In genomic region chr1:44645466-44646244, GRCh38 we compare ENCODE assay signal across 13 cellular contexts. TPM values are rescaled to one million over a fixed set of nuclear protein-coding genes. Genes with fewer than 3 reads are reported as not detected.
DNase-seq lines count a peak whose midpoint lies in the region; ATAC-seq and TF ChIP-seq lines count a peak whose summit lies in the region.
"Had no signal": no experiment of that assay in that cellular context is flagged by ENCODE, and none has a peak within 500 bp of the region (broad histone marks: within the 10 kb centered on the region; RNA-seq: fewer than 3 reads in every experiment).

No MANE protein-coding gene starts in this region.

- H3K27ac Mint-ChIP-seq in HFFc6 = no peak overlapping the region
- peak overlapping the region in 2 of 8 donors; percentile 38 to 71 for H3K27ac Mint-ChIP-seq in CD8-positive, alpha-beta memory T cell

- H3K36me3 ChIP-seq in adipocyte (ENCODE audit: control insufficient read depth, insufficient read depth, low read length, severe bottlenecking) = peaks cover 40% of the 10 kb centered on the region
- peaks cover 0 to 100% (median 33%) of the 10 kb centered on the region in 9 donors for H3K36me3 ChIP-seq in heart right ventricle
- H3K36me3 ChIP-seq in ovary = no peaks in the 10 kb centered on the region
- H3K36me3 ChIP-seq in CD8-positive, alpha-beta memory T cell (ENCODE audit: insufficient read depth, low read length) = peaks cover 48% of the 10 kb centered on the region

- H3K9ac ChIP-seq in adipocyte (ENCODE audit: low read length) = peak overlapping the region; percentile 48

- no peaks in the 10 kb centered on the region for H3K9me3 ChIP-seq in adipocyte (ENCODE audit: control insufficient read depth, low read length)
- H3K9me3 ChIP-seq in heart right ventricle = no peaks in the 10 kb centered on the region
- no peaks in the 10 kb centered on the region for H3K9me3 ChIP-seq in ovary
- no peaks in the 10 kb centered on the region for H3K9me3 ChIP-seq in CD8-positive, alpha-beta memory T cell (ENCODE audit: low read length)
- H3K9me3 ChIP-seq: prostate gland, SJCRH30 had no signal

- H3K4me1 Mint-ChIP-seq in HFFc6 (ENCODE audit: low read depth) = peaks cover 14% of the 10 kb centered on the region
- peaks cover 0 to 7% (median 0%) of the 10 kb centered on the region in 3 donors for H3K4me1 Mint-ChIP-seq in CD8-positive, alpha-beta memory T cell

- 84 to 95% methylated on average over 18 of the region's 18 CpGs for WGBS in heart right ventricle, 2 donors
- 47 to 66% (median 52%) methylated on average over 16 to 18 of the region's 18 CpGs for WGBS in ovary, 3 donors

- peak; percentile 47 for DNase-seq in A172 (ENCODE audit: low spot score)
- no peak for DNase-seq in adipocyte (ENCODE audit: low read depth)
- peak in 1 of 2 donors; percentile 48 for DNase-seq in heart right ventricle
- peak; percentile 32 to 63 (median 60) for DNase-seq in ovary
- DNase-seq in HFFc6 = no peak
- DNase-seq in CD8-positive, alpha-beta memory T cell = no peak
- no peak for DNase-seq in activated naive CD4-positive, alpha-beta T cell (lab: John Stamatoyannopoulos, UW)
- DNase-seq: GDM1, NCI-H2107, SJCRH30 had no signal

- H3K27me3 Mint-ChIP-seq in HFFc6 (ENCODE audit: insufficient read depth) = no peaks in the 10 kb centered on the region
- no peaks in the 10 kb centered on the region for H3K27me3 Mint-ChIP-seq in CD8-positive, alpha-beta memory T cell

- TF ChIP-seq EP300 in ovary (IDR thresholded peaks at IDR 0.05) = no peak

- ATAC-seq in heart right ventricle (peak; percentile 29 to 80 (median 50)), HG03469 (IDR thresholded peaks at IDR 0.05; ENCODE audit: unreplicated experiment) (no peak)

- CTCF ChIA-PET in CD8-positive, alpha-beta memory T cell (lab: Charles Lee) = no interaction called here

- POLR2A ChIA-PET in CD8-positive, alpha-beta memory T cell (lab: Charles Lee) = no interaction called here

- H3K27ac ChIP-seq in heart right ventricle = peak overlapping the region in 7 of 10 donors; percentile 6 to 69 (median 43)
- H3K27ac ChIP-seq in ovary = peak overlapping the region in 1 of 2 donors; percentile 37
- no peak overlapping the region for H3K27ac ChIP-seq in CD8-positive, alpha-beta memory T cell (ENCODE audit: low read depth, low read length)
- H3K27ac ChIP-seq: prostate gland, SJCRH30 had no signal

- H3K36me3 Mint-ChIP-seq in HFFc6 (ENCODE audit: low read depth) = peaks cover under 1% of the 10 kb centered on the region
- H3K36me3 Mint-ChIP-seq in CD8-positive, alpha-beta memory T cell = peaks cover 6 to 99% (median 13%) of the 10 kb centered on the region in 3 donors

- H3K4me1 ChIP-seq in adipocyte (ENCODE audit: control insufficient read depth, insufficient read depth, low read length) = peaks cover 21% of the 10 kb centered on the region
- H3K4me1 ChIP-seq in heart right ventricle = peaks cover 6 to 62% (median 31%) of the 10 kb centered on the region in 9 donors
- peaks cover 6% of the 10 kb centered on the region for H3K4me1 ChIP-seq in ovary (ENCODE audit: insufficient read depth)
- H3K4me1 ChIP-seq in CD8-positive, alpha-beta memory T cell (ENCODE audit: insufficient read depth, low read length) = no peaks in the 10 kb centered on the region

- no peak for TF ChIP-seq POLR2A in ovary (IDR thresholded peaks at IDR 0.05)

- no peaks in the 10 kb centered on the region for H3K27me3 ChIP-seq in adipocyte (replicated peaks; ENCODE audit: control insufficient read depth, insufficient read depth, low read length)
- H3K27me3 ChIP-seq in heart right ventricle = no peaks in the 10 kb centered on the region
- no peaks in the 10 kb centered on the region for H3K27me3 ChIP-seq in ovary
- no peaks in the 10 kb centered on the region for H3K27me3 ChIP-seq in CD8-positive, alpha-beta memory T cell (ENCODE audit: insufficient read depth, low read length, poor library complexity, severe bottlenecking)
- H3K27me3 ChIP-seq: SJCRH30 had no signal

- H3K4me3 Mint-ChIP-seq in HFFc6 = no peak overlapping the region
- no peak overlapping the region for H3K4me3 Mint-ChIP-seq in CD8-positive, alpha-beta memory T cell

- intact Hi-C loops in heart right ventricle (cut with DNase I) = no loop called here
- intact Hi-C loops in ovary (cut with DNase I) = loop anchor here in 2 of 4 donors (5.0 to 10.0 kb wide), 2 partner anchors 33 to 641 kb away; no protein-coding TSS in a partner anchor

- H3K9me3 Mint-ChIP-seq in HFFc6 = no peaks in the 10 kb centered on the region
- H3K9me3 Mint-ChIP-seq in CD8-positive, alpha-beta memory T cell = peaks cover 0 to 1% (median 0%) of the 10 kb centered on the region in 5 donors

- H3K4me3 ChIP-seq in adipocyte (ENCODE audit: low read length) (peak overlapping the region; percentile 25), heart right ventricle (no peak overlapping the region), ovary (no peak overlapping the region)
- no peak overlapping the region for H3K4me3 ChIP-seq in CD8-positive, alpha-beta memory T cell (ENCODE audit: low read length)
- H3K4me3 ChIP-seq: prostate gland, SJCRH30 had no signal

- TF ChIP-seq CTCF in heart right ventricle (IDR thresholded peaks at IDR 0.05) = no peak
- no peak for TF ChIP-seq CTCF in ovary (IDR thresholded peaks at IDR 0.05)
- TF ChIP-seq CTCF in HFFc6 (IDR thresholded peaks at IDR 0.05) = no peak

RNA-seq across cellular contexts. Expression of gene TMEM53, which starts 28.6 kb away (rescaled TPM):
- total RNA-seq in A172 (2014; rRNA removed; shearing (Covaris generic)) = 3.7 and 4.6 TPM in 2 replicates
- total RNA-seq in heart right ventricle (10 to 100 TPM in 8 of 10 donors, 1 to 10 TPM in 2; 6.6 to 18.6 (median 12.2) TPM), ovary (10 to 100 TPM in 5 of 7 donors, 1 to 10 TPM in 2; 5.1 to 17.9 (median 11.4) TPM)
- polyA plus RNA-seq in heart right ventricle (10 to 100 TPM in 1 of 2 donors, 1 to 10 TPM in 1; 8.7 to 21.0 TPM), ovary (10 to 100 TPM in 1 of 2 donors, 1 to 10 TPM in 1; 4.1 to 13.8 TPM)
- 1 to 10 TPM; 3.2 to 5.0 (median 4.4) TPM for total RNA-seq in HFFc6 (2021; fragmentation: NEBNext Ultra II Directional; extraction: Animal tissue kit (Norgen Biotek cat#: 25700))
- total RNA-seq in CD8-positive, alpha-beta memory T cell = 1 to 10 TPM; 2.3 to 2.5 TPM
- 7.1 TPM for polyA plus RNA-seq in CD8-positive, alpha-beta memory T cell

RNA-seq across cellular contexts. Expression of gene ARMH1, which starts 28.9 kb away (rescaled TPM):
- not detected in 2 replicates for total RNA-seq in A172 (2014; rRNA removed; shearing (Covaris generic))
- 1 to 10 TPM in 3 of 10 donors, under 1 TPM in 2, not detected in 5; 0.62 to 3.3 (median 1.1) TPM for total RNA-seq in heart right ventricle
- 1 to 10 TPM; 1.6 to 2.5 TPM for polyA plus RNA-seq in heart right ventricle
- 10 to 100 TPM in 1 of 7 donors, 1 to 10 TPM in 6; 3.1 to 13.8 (median 5.7) TPM for total RNA-seq in ovary
- 1 to 10 TPM; 3.3 to 9.6 TPM for polyA plus RNA-seq in ovary
- under 1 TPM in 4 of 6 experiments, not detected in 2; 0.14 to 0.41 (median 0.32) TPM for total RNA-seq in HFFc6 (2021; fragmentation: NEBNext Ultra II Directional; extraction: Animal tissue kit (Norgen Biotek cat#: 25700))
- total RNA-seq in CD8-positive, alpha-beta memory T cell = 10 to 100 TPM; 33.3 to 38.0 TPM
- 21.1 TPM for polyA plus RNA-seq in CD8-positive, alpha-beta memory T cell
- total RNA-seq: bronchial epithelial cell, SJCRH30 had no signal

Comparison
In these comparisons a context has a peak if more than half of its experiments do, and no peak if none do; other contexts are left out.
1. DNase-seq: peak in A172 (single experiment) and ovary (5 of 5); none in adipocyte (single experiment), HFFc6 (single experiment), CD8-positive, alpha-beta memory T cell (0 of 5) and activated naive CD4-positive, alpha-beta T cell (0 of 4).